In the genomic region with DNA sequence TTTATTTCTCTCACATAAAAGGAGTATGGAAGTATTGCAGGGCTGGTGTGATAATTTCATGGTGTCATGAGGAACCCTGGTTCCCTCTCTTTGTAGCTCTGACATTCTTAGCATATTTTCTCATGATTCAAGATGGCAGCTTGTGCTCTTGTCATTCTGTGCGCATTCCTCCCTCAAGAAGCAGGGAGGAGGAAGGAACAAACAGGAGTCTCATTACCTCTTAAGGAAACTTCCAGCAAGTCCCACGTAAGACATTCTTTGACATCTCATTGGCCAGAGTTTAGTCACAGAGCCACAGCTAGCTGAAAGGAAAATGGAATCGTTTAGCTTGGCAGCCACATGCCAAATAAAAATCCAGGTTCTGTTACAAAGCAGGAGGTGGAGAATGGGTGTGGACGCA, we compare ENCODE assay signal across 18 cellular contexts.
"Had no signal": no experiment of that assay in that cellular context is flagged by ENCODE, and none has a peak within 500 bp of the region (broad histone marks: within the 10 kb centered on the region; RNA-seq: fewer than 3 reads in every experiment).

No MANE protein-coding gene starts in this region.

- H3K27ac Mint-ChIP-seq: activated CD4-positive, alpha-beta memory T cell treated with anti-CD3 and anti-CD28 coated beads, Interleukin-2, amount 10 ng/mL, durations not matched to agents 7 days and 5 days; activated naive CD8-positive, alpha-beta T cell had no signal

- H3K36me3 Mint-ChIP-seq: activated naive CD8-positive, alpha-beta T cell had no signal

- H3K36me3 ChIP-seq: colonic mucosa, right lobe of liver, spleen, transverse colon had no signal

- H3K27me3 ChIP-seq: colonic mucosa, right lobe of liver, spleen, transverse colon had no signal

- H3K4me3 Mint-ChIP-seq: activated CD4-positive, alpha-beta memory T cell treated with anti-CD3 and anti-CD28 coated beads, Interleukin-2, amount 10 ng/mL, durations not matched to agents 7 days and 5 days; activated naive CD8-positive, alpha-beta T cell had no signal

- DNase-seq: activated CD4-positive, alpha-beta memory T cell treated with anti-CD3 and anti-CD28 coated beads, Interleukin-2, amount 10 ng/mL, durations not matched to agents 7 days and 5 days; activated gamma-delta T cell; activated T-cell treated with anti-CD3 and anti-CD28 coated beads, Interleukin-2, amount 50 U/mL, for 48 hours; colonic mucosa; effector CD8-positive, alpha-beta T cell; hypothalamus; posterior cingulate gyrus; right lobe of liver; SHP77 treated with DMSO at 0.1 percent for 48 hours; spleen; stimulated activated CD4-positive, alpha-beta T cell treated with anti-CD3 and anti-CD28 coated beads, Interleukin-1b, Interleukin-23, amount 100 ng/mL, for 48 hours; stimulated activated naive CD4-positive, alpha-beta T cell; substantia nigra; T-helper 2 cell; transverse colon had no signal

- H3K4me1 ChIP-seq: colonic mucosa, right lobe of liver, spleen, transverse colon had no signal

- H3K27me3 Mint-ChIP-seq: activated CD4-positive, alpha-beta memory T cell treated with anti-CD3 and anti-CD28 coated beads, Interleukin-2, amount 10 ng/mL, durations not matched to agents 7 days and 5 days had no signal

- H3K4me3 ChIP-seq: colonic mucosa, right lobe of liver, spleen, transverse colon had no signal

- H3K27ac ChIP-seq: colonic mucosa, right lobe of liver, spleen, transverse colon had no signal

- H3K4me1 Mint-ChIP-seq: activated CD4-positive, alpha-beta memory T cell treated with anti-CD3 and anti-CD28 coated beads, Interleukin-2, amount 10 ng/mL, durations not matched to agents 7 days and 5 days had no signal

- ATAC-seq: activated CD4-positive, CD25-positive, alpha-beta regulatory T cell treated with anti-CD3 and anti-CD28 coated beads, Interleukin-2, amount 50 U/mL, for 24 hours; left lobe of liver; right lobe of liver had no signal

- H3K9me3 Mint-ChIP-seq: activated CD4-positive, alpha-beta memory T cell treated with anti-CD3 and anti-CD28 coated beads, Interleukin-2, amount 10 ng/mL, durations not matched to agents 7 days and 5 days had no signal

- H3K9me3 ChIP-seq: colonic mucosa, right lobe of liver, spleen, transverse colon had no signal
